ENCODE assay signal across 25 cellular contexts in the genomic region with DNA sequence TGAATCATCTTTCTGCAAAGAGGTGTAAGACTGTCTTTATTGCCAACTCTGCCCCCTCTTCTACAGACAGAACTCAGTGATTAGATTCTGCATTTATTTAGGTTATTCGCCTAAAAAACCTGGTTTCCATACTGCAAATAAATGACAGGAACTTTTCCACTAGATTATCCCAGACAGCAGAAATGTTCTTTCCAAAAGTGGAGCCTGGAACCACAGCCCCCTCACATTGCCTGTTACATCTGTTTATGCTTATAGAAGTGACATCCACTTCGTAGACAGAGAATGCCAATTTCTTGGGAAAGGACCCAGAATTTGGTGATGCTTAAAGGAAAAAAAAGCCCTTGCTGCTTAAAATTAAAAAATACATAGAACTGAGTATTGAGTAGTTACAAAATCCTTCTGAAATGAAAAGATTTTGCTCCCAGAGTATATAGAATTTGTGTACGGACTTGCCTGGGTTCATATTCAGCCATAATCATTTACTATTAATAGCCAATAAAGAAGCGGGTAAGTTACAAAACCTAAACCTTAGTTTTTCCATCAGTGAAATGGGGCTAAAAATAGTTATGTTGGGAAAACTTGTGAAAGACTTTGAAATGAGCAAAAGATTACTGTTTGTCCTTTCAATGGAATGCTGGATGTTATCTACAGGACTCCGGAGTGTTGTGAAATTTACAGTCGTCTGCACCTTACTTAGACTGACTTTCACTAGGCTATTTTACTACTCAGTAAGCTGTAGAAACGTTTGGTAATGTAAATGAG.
"Had no signal": no experiment of that assay in that cellular context is flagged by ENCODE, and none has a peak within 500 bp of the region (broad histone marks: within the 10 kb centered on the region; RNA-seq: fewer than 3 reads in every experiment).

No MANE protein-coding gene starts in this region.

- H3K36me3 Mint-ChIP-seq: activated naive CD4-positive, alpha-beta T cell treated with anti-CD3 and anti-CD28 coated beads, Interleukin-2, amount 10 ng/mL, durations not matched to agents 7 days and 5 days; immature natural killer cell had no signal

- H3K4me3 ChIP-seq: colonic mucosa had no signal

- H3K36me3 ChIP-seq: colonic mucosa, gastroesophageal sphincter, heart left ventricle, left ventricle myocardium inferior, neutrophil, tibial nerve had no signal

- H3K4me1 ChIP-seq: colonic mucosa had no signal

- H3K4me1 Mint-ChIP-seq: activated naive CD4-positive, alpha-beta T cell treated with anti-CD3 and anti-CD28 coated beads, Interleukin-2, amount 10 ng/mL, durations not matched to agents 7 days and 5 days; central memory CD8-positive, alpha-beta T cell had no signal

- H3K4me3 Mint-ChIP-seq: activated naive CD4-positive, alpha-beta T cell treated with anti-CD3 and anti-CD28 coated beads, Interleukin-2, amount 10 ng/mL, durations not matched to agents 7 days and 5 days; central memory CD8-positive, alpha-beta T cell had no signal

- H3K27ac ChIP-seq: neutrophil had no signal

- H3K27ac Mint-ChIP-seq: activated naive CD4-positive, alpha-beta T cell treated with anti-CD3 and anti-CD28 coated beads, Interleukin-2, amount 10 ng/mL, durations not matched to agents 7 days and 5 days; activated naive CD8-positive, alpha-beta T cell treated with anti-CD3 and anti-CD28 coated beads, Interleukin-2, amount 50 U/mL, for 24 hours; naive thymus-derived CD4-positive, alpha-beta T cell had no signal

- DNase-seq: activated CD8-positive, alpha-beta memory T cell treated with anti-CD3 and anti-CD28 coated beads for 24 hours; activated CD8-positive, alpha-beta memory T cell treated with anti-CD3 and anti-CD28 coated beads, Interleukin-2, amount 50 U/mL, for 48 hours; activated effector memory CD4-positive, alpha-beta T cell treated with Interleukin-2 at 50 U/mL for 16 hours; activated naive CD4-positive, alpha-beta T cell treated with anti-CD3 and anti-CD28 coated beads, Interleukin-2, amount 10 ng/mL, durations not matched to agents 7 days and 5 days; activated naive CD8-positive, alpha-beta T cell treated with anti-CD3 and anti-CD28 coated beads, Interleukin-2, amount 50 U/mL, for 24 hours; activated T-cell treated with anti-CD3 and anti-CD28 coated beads, Interleukin-2, amount 50 U/mL, for 48 hours; aorta; colonic mucosa; erythroblast; heart left ventricle; kidney glomerular epithelial cell; left ventricle myocardium inferior; mammary epithelial cell; naive thymus-derived CD4-positive, alpha-beta T cell; retina; stimulated activated CD4-positive, alpha-beta T cell treated with anti-CD3 and anti-CD28 coated beads, Interleukin-2, amount 100 ng/mL, for 24 hours; stimulated activated naive CD8-positive, alpha-beta T cell treated with anti-CD3 and anti-CD28 coated beads, Interleukin-15, Interleukin-2, amounts not matched to agents 100 U/mL and 50 U/mL, for 24 hours; T-helper 1 cell; T-helper 9 cell had no signal

- H3K9me3 Mint-ChIP-seq: activated naive CD4-positive, alpha-beta T cell treated with anti-CD3 and anti-CD28 coated beads, Interleukin-2, amount 10 ng/mL, durations not matched to agents 7 days and 5 days; activated naive CD8-positive, alpha-beta T cell treated with anti-CD3 and anti-CD28 coated beads, Interleukin-2, amount 50 U/mL, for 24 hours; central memory CD8-positive, alpha-beta T cell; immature natural killer cell had no signal

- H3K27me3 ChIP-seq: colonic mucosa, gastroesophageal sphincter, tibial nerve had no signal

- H3K9me3 ChIP-seq: colonic mucosa, gastroesophageal sphincter, heart left ventricle, left ventricle myocardium inferior, neutrophil, tibial nerve had no signal

- ATAC-seq: activated CD4-positive, CD25-positive, alpha-beta regulatory T cell treated with anti-CD3 and anti-CD28 coated beads, Interleukin-2, amount 50 U/mL, for 24 hours; activated naive CD8-positive, alpha-beta T cell treated with anti-CD3 and anti-CD28 coated beads, Interleukin-2, amount 50 U/mL, for 24 hours; gastroesophageal sphincter; stimulated activated naive CD8-positive, alpha-beta T cell treated with anti-CD3 and anti-CD28 coated beads, Interleukin-15, Interleukin-2, amounts not matched to agents 100 U/mL and 50 U/mL, for 24 hours had no signal
